1 cellular context compared by ENCODE assay signal in the genomic region with DNA sequence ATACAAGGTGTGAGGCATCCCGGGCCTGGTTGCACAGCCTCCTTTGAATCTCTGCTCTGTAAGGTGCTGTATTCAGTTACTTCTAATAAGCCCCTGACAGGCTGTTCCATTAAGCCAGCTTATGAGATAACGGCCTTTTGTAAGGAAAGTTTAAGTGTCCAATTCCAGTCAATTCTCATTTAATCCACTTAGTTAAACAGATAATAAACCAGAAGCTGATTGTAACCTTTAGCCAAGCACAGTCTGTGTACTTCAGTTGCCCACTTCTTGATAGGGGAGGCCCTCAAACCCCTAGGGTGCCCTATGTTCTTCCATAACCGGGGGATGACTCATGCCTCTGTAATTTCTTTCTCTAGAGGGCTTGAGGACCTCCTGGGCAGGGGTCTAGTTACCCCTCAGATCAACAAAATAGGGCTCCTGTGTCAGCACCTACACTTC.
A peak's percentile ranks its signal among the peaks of the same experiment; 100 is the strongest.
TF ChIP-seq lines count a peak whose summit lies in the region.

No MANE protein-coding gene starts in this region.

TF ChIP-seq in HEK293, 187 proteins besides CTCF, POLR2A, EP300 and RAD21 (continued from another document):
- TF ChIP-seq, protein P1, sequence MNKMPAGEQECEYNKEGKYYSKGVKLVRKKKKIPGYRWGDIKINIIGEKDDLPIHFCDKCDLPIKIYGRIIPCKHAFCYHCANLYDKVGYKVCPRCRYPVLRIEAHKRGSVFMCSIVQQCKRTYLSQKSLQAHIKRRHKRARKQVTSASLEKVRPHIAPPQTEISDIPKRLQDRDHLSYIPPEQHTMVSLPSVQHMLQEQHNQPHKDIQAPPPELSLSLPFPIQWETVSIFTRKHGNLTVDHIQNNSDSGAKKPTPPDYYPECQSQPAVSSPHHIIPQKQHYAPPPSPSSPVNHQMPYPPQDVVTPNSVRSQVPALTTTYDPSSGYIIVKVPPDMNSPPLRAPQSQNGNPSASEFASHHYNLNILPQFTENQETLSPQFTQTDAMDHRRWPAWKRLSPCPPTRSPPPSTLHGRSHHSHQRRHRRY (tag by site-specific recombination; IDR thresholded peaks at IDR 0.05) = no peak
- TF ChIP-seq ZNF324 (tag by site-specific recombination; IDR thresholded peaks at IDR 0.05) (no peak), ZNF701 (tag by site-specific recombination; IDR thresholded peaks at IDR 0.05) (no peak), ZNF677 (tag by site-specific recombination; IDR thresholded peaks at IDR 0.05) (no peak), GLI2 (tag by site-specific recombination; IDR thresholded peaks at IDR 0.05; ENCODE audit: borderline replicate concordance, low read depth) (peak; percentile 60), ZNF140 (tag by site-specific recombination; IDR thresholded peaks at IDR 0.05) (no peak), ZNF785 (tag by site-specific recombination; IDR thresholded peaks at IDR 0.05) (no peak), ZNF664 (tag by site-specific recombination; IDR thresholded peaks at IDR 0.05) (peak; percentile 81), ZNF10 (tag by site-specific recombination; IDR thresholded peaks at IDR 0.05) (peak; percentile 36; the same call in 1 of the 2 replicates), ZBTB48 (tag by site-specific recombination; IDR thresholded peaks at IDR 0.05) (0 out of 2 replicates have a peak, but pooled peaks have one; percentile 24)
- TF ChIP-seq, protein P2, sequence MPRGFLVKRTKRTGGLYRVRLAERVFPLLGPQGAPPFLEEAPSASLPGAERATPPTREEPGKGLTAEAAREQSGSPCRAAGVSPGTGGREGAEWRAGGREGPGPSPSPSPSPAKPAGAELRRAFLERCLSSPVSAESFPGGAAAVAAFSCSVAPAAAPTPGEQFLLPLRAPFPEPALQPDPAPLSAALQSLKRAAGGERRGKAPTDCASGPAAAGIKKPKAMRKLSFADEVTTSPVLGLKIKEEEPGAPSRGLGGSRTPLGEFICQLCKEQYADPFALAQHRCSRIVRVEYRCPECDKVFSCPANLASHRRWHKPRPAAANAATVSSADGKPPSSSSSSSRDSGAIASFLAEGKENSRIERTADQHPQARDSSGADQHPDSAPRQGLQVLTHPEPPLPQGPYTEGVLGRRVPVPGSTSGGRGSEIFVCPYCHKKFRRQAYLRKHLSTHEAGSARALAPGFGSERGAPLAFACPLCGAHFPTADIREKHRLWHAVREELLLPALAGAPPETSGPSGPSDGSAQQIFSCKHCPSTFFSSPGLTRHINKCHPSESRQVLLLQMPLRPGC (tag by site-specific recombination; IDR thresholded peaks at IDR 0.05) = peak; percentile 68; the same call in 1 of the 2 replicates
- TF ChIP-seq, protein P3, sequence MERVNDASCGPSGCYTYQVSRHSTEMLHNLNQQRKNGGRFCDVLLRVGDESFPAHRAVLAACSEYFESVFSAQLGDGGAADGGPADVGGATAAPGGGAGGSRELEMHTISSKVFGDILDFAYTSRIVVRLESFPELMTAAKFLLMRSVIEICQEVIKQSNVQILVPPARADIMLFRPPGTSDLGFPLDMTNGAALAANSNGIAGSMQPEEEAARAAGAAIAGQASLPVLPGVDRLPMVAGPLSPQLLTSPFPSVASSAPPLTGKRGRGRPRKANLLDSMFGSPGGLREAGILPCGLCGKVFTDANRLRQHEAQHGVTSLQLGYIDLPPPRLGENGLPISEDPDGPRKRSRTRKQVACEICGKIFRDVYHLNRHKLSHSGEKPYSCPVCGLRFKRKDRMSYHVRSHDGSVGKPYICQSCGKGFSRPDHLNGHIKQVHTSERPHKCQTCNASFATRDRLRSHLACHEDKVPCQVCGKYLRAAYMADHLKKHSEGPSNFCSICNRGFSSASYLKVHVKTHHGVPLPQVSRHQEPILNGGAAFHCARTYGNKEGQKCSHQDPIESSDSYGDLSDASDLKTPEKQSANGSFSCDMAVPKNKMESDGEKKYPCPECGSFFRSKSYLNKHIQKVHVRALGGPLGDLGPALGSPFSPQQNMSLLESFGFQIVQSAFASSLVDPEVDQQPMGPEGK (tag by site-specific recombination; IDR thresholded peaks at IDR 0.05) = peak; percentile 31; the same call in 1 of the 2 replicates
- TF ChIP-seq, protein P4, sequence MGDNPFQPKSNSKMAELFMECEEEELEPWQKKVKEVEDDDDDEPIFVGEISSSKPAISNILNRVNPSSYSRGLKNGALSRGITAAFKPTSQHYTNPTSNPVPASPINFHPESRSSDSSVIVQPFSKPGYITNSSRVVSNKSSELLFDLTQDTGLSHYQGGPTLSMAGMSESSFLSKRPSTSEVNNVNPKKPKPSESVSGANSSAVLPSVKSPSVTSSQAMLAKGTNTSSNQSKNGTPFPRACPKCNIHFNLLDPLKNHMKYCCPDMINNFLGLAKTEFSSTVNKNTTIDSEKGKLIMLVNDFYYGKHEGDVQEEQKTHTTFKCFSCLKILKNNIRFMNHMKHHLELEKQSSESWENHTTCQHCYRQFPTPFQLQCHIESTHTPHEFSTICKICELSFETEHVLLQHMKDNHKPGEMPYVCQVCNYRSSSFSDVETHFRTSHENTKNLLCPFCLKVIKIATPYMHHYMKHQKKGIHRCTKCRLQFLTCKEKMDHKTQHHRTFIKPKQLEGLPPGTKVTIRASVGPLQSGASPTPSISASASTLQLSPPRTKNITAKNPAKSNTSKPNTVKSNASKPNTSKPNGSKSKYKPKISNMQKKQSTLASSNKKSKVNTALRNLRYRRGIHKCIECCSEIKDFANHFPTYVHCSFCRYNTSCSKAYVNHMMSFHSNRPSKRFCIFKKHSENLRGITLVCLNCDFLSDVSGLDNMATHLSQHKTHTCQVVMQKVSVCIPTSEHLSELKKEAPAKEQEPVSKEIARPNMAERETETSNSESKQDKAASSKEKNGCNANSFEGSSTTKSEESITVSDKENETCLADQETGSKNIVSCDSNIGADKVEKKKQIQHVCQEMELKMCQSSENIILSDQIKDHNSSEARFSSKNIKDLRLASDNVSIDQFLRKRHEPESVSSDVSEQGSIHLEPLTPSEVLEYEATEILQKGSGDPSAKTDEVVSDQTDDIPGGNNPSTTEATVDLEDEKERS (tag by site-specific recombination; IDR thresholded peaks at IDR 0.05) = no peak
- TF ChIP-seq, protein P5, sequence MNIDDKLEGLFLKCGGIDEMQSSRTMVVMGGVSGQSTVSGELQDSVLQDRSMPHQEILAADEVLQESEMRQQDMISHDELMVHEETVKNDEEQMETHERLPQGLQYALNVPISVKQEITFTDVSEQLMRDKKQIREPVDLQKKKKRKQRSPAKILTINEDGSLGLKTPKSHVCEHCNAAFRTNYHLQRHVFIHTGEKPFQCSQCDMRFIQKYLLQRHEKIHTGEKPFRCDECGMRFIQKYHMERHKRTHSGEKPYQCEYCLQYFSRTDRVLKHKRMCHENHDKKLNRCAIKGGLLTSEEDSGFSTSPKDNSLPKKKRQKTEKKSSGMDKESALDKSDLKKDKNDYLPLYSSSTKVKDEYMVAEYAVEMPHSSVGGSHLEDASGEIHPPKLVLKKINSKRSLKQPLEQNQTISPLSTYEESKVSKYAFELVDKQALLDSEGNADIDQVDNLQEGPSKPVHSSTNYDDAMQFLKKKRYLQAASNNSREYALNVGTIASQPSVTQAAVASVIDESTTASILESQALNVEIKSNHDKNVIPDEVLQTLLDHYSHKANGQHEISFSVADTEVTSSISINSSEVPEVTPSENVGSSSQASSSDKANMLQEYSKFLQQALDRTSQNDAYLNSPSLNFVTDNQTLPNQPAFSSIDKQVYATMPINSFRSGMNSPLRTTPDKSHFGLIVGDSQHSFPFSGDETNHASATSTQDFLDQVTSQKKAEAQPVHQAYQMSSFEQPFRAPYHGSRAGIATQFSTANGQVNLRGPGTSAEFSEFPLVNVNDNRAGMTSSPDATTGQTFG (tag by site-specific recombination; IDR thresholded peaks at IDR 0.05; ENCODE audit: borderline replicate concordance) = no peak
